Comparison of ENCODE assay signal across 16 cellular contexts in genomic region chr3:43190682-43191081, GRCh38.
A peak's percentile ranks its signal among the peaks of the same experiment; 100 is the strongest.
DNase-seq lines count a peak whose midpoint lies in the region; ATAC-seq, FAIRE-seq and TF ChIP-seq lines count a peak whose summit lies in the region.
"Had no signal": no experiment of that assay in that cellular context is flagged by ENCODE, and none has a peak within 500 bp of the region (broad histone marks: within the 10 kb centered on the region; RNA-seq: fewer than 3 reads in every experiment).

No MANE protein-coding gene starts in this region.

- H3K27ac Mint-ChIP-seq in activated naive CD4-positive, alpha-beta T cell treated with anti-CD3 and anti-CD28 coated beads for 36 hours = no peak overlapping the region
- H3K27ac Mint-ChIP-seq: activated naive CD8-positive, alpha-beta T cell treated with anti-CD3 and anti-CD28 coated beads, Interleukin-2, amount 50 U/mL, for 24 hours had no signal

- H3K4me3 Mint-ChIP-seq in activated naive CD4-positive, alpha-beta T cell treated with anti-CD3 and anti-CD28 coated beads for 36 hours = no peak overlapping the region
- H3K4me3 Mint-ChIP-seq: activated naive CD8-positive, alpha-beta T cell treated with anti-CD3 and anti-CD28 coated beads, Interleukin-2, amount 50 U/mL, for 24 hours had no signal

- no peaks in the 10 kb centered on the region for H3K27me3 Mint-ChIP-seq in activated naive CD4-positive, alpha-beta T cell treated with anti-CD3 and anti-CD28 coated beads for 36 hours (ENCODE audit: low read depth)
- H3K27me3 Mint-ChIP-seq: activated naive CD8-positive, alpha-beta T cell treated with anti-CD3 and anti-CD28 coated beads, Interleukin-2, amount 50 U/mL, for 24 hours had no signal

- H3K27ac ChIP-seq in body of pancreas = peak overlapping the region in 2 of 4 donors; percentile 9 to 15
- H3K27ac ChIP-seq: BLaER1 treated with 17β-estradiol and CSF1 and Interleukin-3, amounts not matched to agents 10 nM and 100 nM; heart left ventricle had no signal

- no peaks in the 10 kb centered on the region for H3K36me3 ChIP-seq in body of pancreas (replicated peaks in 1 of 2; ENCODE audit: insufficient read depth in 1 of 2, low read depth in 2 of 2)
- H3K36me3 ChIP-seq: BLaER1 treated with 17β-estradiol and CSF1 and Interleukin-3, amounts not matched to agents 10 nM and 100 nM; HAP-1; heart left ventricle had no signal

- intact Hi-C loops in body of pancreas (cut with DNase I) = no loop called here
- intact Hi-C loops in activated naive CD4-positive, alpha-beta T cell treated with anti-CD3 and anti-CD28 coated beads for 36 hours (cut with micrococcal nuclease) = no loop called here

- H3K4me3 ChIP-seq in AG09309 (ENCODE audit: control insufficient read depth, low read depth, low read length) (no peak overlapping the region), body of pancreas (no peak overlapping the region)
- H3K4me3 ChIP-seq: BLaER1 treated with 17β-estradiol and CSF1 and Interleukin-3, amounts not matched to agents 10 nM and 100 nM; HAP-1; heart left ventricle had no signal

- H3K9me3 ChIP-seq in body of pancreas = no peaks in the 10 kb centered on the region
- H3K9me3 ChIP-seq: HAP-1, heart left ventricle had no signal

- H3K36me3 Mint-ChIP-seq in activated naive CD4-positive, alpha-beta T cell treated with anti-CD3 and anti-CD28 coated beads for 36 hours (ENCODE audit: low read depth) = no peaks in the 10 kb centered on the region

- no peak for TF ChIP-seq POLR2A in body of pancreas (IDR thresholded peaks at IDR 0.05)

- H3K27me3 ChIP-seq in body of pancreas = no peaks in the 10 kb centered on the region
- H3K27me3 ChIP-seq: BLaER1 treated with 17β-estradiol and CSF1 and Interleukin-3, amounts not matched to agents 10 nM and 100 nM; heart left ventricle had no signal

- H3K4me1 Mint-ChIP-seq in activated naive CD4-positive, alpha-beta T cell treated with anti-CD3 and anti-CD28 coated beads for 36 hours (ENCODE audit: low read depth) = peaks cover 52% of the 10 kb centered on the region

- 48 to 59% methylated on average over 5 of the region's 5 CpGs for WGBS in body of pancreas, 2 donors

- CTCF ChIA-PET in activated naive CD4-positive, alpha-beta T cell treated with anti-CD3 and anti-CD28 coated beads for 36 hours (lab: Charles Lee) = no interaction called here

- peak; percentile 36 for ATAC-seq in body of pancreas
- ATAC-seq: activated naive CD8-positive, alpha-beta T cell treated with anti-CD3 and anti-CD28 coated beads, Interleukin-2, amount 50 U/mL, for 24 hours; heart left ventricle had no signal

- DNase-seq in AG09309 (ENCODE audit: low read depth) (peak; percentile 98), HS-5 (ENCODE audit: low read depth) (peak; percentile 61), body of pancreas (no peak), iris pigment epithelial cell (ENCODE audit: low read depth) (peak; percentile 92), SIG-M5 treated with dmso at 0.1 percent for 504 hours (lab: John Stamatoyannopoulos, UW; ENCODE audit: unreplicated experiment) (no peak), D721Med (ENCODE audit: insufficient read length, low spot score) (no peak), NCI-H446 (lab: John Stamatoyannopoulos, UW) (no peak)
- no peak for DNase-seq in activated naive CD4-positive, alpha-beta T cell treated with anti-CD3 and anti-CD28 coated beads for 36 hours
- DNase-seq: activated CD4-positive, CD25-positive, alpha-beta regulatory T cell; activated naive CD8-positive, alpha-beta T cell treated with anti-CD3 and anti-CD28 coated beads, Interleukin-2, amount 50 U/mL, for 24 hours; activated T-cell treated with anti-CD3 and anti-CD28 coated beads for 4 hours; heart left ventricle; NCI-H1092; stimulated activated CD4-positive, alpha-beta T cell treated with anti-CD3 and anti-CD28 coated beads, Interleukin-2, amount 100 ng/mL, for 48 hours had no signal

- H3K9me3 Mint-ChIP-seq in activated naive CD4-positive, alpha-beta T cell treated with anti-CD3 and anti-CD28 coated beads for 36 hours = peaks cover 1% of the 10 kb centered on the region

- TF ChIP-seq CTCF in AG09309 (IDR thresholded peaks at IDR 0.05; ENCODE audit: control insufficient read depth, insufficient read depth, low read depth, low read length, missing control alignments) = no peak
- no peak for TF ChIP-seq CTCF in body of pancreas (IDR thresholded peaks at IDR 0.05)
- no peak for TF ChIP-seq CTCF in D721Med (IDR thresholded peaks at IDR 0.05; ENCODE audit: insufficient read depth, missing control alignments)

- peaks cover 16% of the 10 kb centered on the region for H3K4me1 ChIP-seq in body of pancreas
- H3K4me1 ChIP-seq: HAP-1 had no signal

- no peak for FAIRE-seq in D721Med (lab: Jason Lieb, UNC)

Comparison
In these comparisons a context has a peak if more than half of its experiments do, and no peak if none do; other contexts are left out.
1. DNase-seq: peak in AG09309 (single experiment), HS-5 (single experiment) and iris pigment epithelial cell (single experiment); none in body of pancreas (0 of 4), SIG-M5 treated with dmso at 0.1 percent for 504 hours (single experiment), D721Med (single experiment), activated naive CD4-positive, alpha-beta T cell treated with anti-CD3 and anti-CD28 coated beads for 36 hours (single experiment) and NCI-H446 (0 of 2).